Comparison of ENCODE assay signal across 17 cellular contexts in the genomic region with DNA sequence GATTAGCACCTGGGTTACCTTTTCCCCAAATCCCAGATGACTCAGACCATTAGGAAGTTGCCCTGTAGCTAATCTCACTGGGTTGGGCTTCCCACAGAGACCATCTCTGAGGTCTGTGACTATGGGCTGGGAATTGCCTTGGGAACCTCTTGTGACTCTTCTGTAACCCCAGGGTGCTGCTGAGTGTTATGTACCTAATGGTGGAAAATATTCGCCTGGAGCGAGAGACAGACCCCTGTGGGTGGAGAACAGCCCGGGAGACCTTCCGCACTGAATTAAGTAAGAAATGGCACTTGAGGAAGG. TPM values are rescaled to one million over a fixed set of nuclear protein-coding genes. Genes with fewer than 3 reads are reported as not detected.
"Had no signal": no experiment of that assay in that cellular context is flagged by ENCODE, and none has a peak within 500 bp of the region (broad histone marks: within the 10 kb centered on the region; RNA-seq: fewer than 3 reads in every experiment).

No MANE protein-coding gene starts in this region.

- H3K4me2 ChIP-seq: hepatocyte, smooth muscle cell had no signal

- ATAC-seq: activated CD8-positive, alpha-beta memory T cell treated with anti-CD3 and anti-CD28 coated beads, Interleukin-2, amount 10 ng/mL, durations not matched to agents 7 days and 5 days; activated T-cell treated with anti-CD3 and anti-CD28 coated beads, Interleukin-2, amount 50 U/mL, for 4 hours; gastroesophageal sphincter; naive thymus-derived CD8-positive, alpha-beta T cell had no signal

- DNase-seq: activated CD4-positive, CD25-positive, alpha-beta regulatory T cell; activated CD8-positive, alpha-beta memory T cell treated with anti-CD3 and anti-CD28 coated beads, Interleukin-2, amount 10 ng/mL, durations not matched to agents 7 days and 5 days; activated naive CD8-positive, alpha-beta T cell treated with anti-CD3 and anti-CD28 coated beads, Interleukin-2, amount 10 ng/mL, durations not matched to agents 7 days and 5 days; activated T-cell treated with anti-CD3 and anti-CD28 coated beads, Interleukin-2, amount 50 U/mL, for 4 hours; anterior cingulate cortex; naive thymus-derived CD8-positive, alpha-beta T cell; posterior cingulate gyrus; right cardiac atrium; T-helper 2 cell had no signal

- H3K4me1 ChIP-seq: gastroesophageal sphincter, tibial nerve had no signal

- H3K27ac ChIP-seq: gastroesophageal sphincter, hepatocyte, tibial nerve had no signal

- H3K79me2 ChIP-seq: hepatocyte had no signal

- H3K4me3 ChIP-seq: gastroesophageal sphincter, hepatocyte, lung, smooth muscle cell, tibial nerve had no signal

- H3K9me3 ChIP-seq: gastroesophageal sphincter had no signal

- FAIRE-seq: colon, endothelial cell of umbilical vein, TTC549 had no signal

- H2AFZ ChIP-seq: hepatocyte had no signal

- H3K27me3 ChIP-seq: gastroesophageal sphincter, hepatocyte, tibial nerve had no signal

RNA-seq across cellular contexts. Expression of a gene that starts 20.0 kb away (rescaled TPM):
- polyA plus RNA-seq: naive thymus-derived CD8-positive, alpha-beta T cell had no signal

RNA-seq across cellular contexts. Expression of a gene that starts 48.1 kb away (rescaled TPM):
- total RNA-seq: gastroesophageal sphincter, hepatocyte, right cardiac atrium, smooth muscle cell had no signal
- polyA plus RNA-seq: endothelial cell of umbilical vein, smooth muscle cell had no signal
